Comparison of ENCODE assay signal across 1 cellular context in genomic region chr17:57869599-57870282, GRCh38.
TF ChIP-seq lines count a peak whose summit lies in the region.

No MANE protein-coding gene starts in this region.

TF ChIP-seq in endothelial cell of umbilical vein, 7 proteins besides CTCF, POLR2A, EP300 and RAD21 (continued from another document):
- TF ChIP-seq EZH2 (IDR thresholded peaks at IDR 0.05; ENCODE audit: borderline replicate concordance, low read depth, low read length, severe bottlenecking): no peak
- no peak for TF ChIP-seq GATA2 (IDR thresholded peaks at IDR 0.05; ENCODE audit: insufficient read depth, insufficient read length, low read depth, low read length)
- TF ChIP-seq POLR2AphosphoS5 (IDR thresholded peaks at IDR 0.05; ENCODE audit: insufficient read depth, low read depth, low read length): no peak
- TF ChIP-seq MAX (IDR thresholded peaks at IDR 0.05; ENCODE audit: insufficient read depth, insufficient read length): no peak
- TF ChIP-seq FOS (IDR thresholded peaks at IDR 0.05; ENCODE audit: borderline replicate concordance, insufficient read depth, low read length): peak; percentile 8
- no peak for TF ChIP-seq MYC (IDR thresholded peaks at IDR 0.05; ENCODE audit: low read depth, low read length)
